ENCODE assay signal across 14 cellular contexts in the genomic region with DNA sequence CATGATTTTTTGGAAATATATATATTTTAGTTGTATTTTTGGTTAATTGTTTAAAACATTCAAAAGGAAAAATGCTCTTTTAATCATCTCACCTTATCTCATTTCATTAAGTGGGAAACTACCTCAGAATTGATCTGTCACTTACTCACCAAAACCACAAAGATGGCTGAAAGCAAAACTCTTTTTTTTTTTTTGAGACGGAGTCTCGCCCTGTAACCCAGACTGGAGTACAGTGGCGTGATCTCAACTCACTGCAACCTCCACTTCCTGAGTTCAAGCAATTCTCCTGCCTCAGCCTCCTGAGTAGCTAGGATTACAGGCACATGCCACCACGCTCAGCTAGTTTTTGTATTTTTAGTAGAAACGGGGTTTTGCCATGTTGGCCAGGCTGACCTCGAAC. TPM values are rescaled to one million over a fixed set of nuclear protein-coding genes. Genes with fewer than 3 reads are reported as not detected.
"Had no signal": no experiment of that assay in that cellular context is flagged by ENCODE, and none has a peak within 500 bp of the region (broad histone marks: within the 10 kb centered on the region; RNA-seq: fewer than 3 reads in every experiment).

No MANE protein-coding gene starts in this region.

RNA-seq across cellular contexts. Expression of a gene that starts 11.7 kb away (rescaled TPM):
- total RNA-seq: breast epithelium; esophagus squamous epithelium; gastrocnemius medialis; left lung; lung; naive thymus-derived CD8-positive, alpha-beta T cell; osteocyte; progenitor cell of endocrine pancreas; sigmoid colon; smooth muscle cell; stomach; suprapubic skin; tibial nerve; urinary bladder had no signal
- polyA plus RNA-seq: lung; naive thymus-derived CD8-positive, alpha-beta T cell; sigmoid colon; smooth muscle cell; stomach; urinary bladder had no signal

RNA-seq across cellular contexts. Expression of a gene that starts 44.7 kb away (rescaled TPM):
- total RNA-seq: stomach had no signal
- polyA plus RNA-seq: smooth muscle cell had no signal
